Comparison of ENCODE assay signal across 26 cellular contexts in genomic region chr3:31943041-31943440, GRCh38. TPM values are rescaled to one million over a fixed set of nuclear protein-coding genes. Genes with fewer than 3 reads are reported as not detected.
"Had no signal": no experiment of that assay in that cellular context is flagged by ENCODE, and none has a peak within 500 bp of the region (broad histone marks: within the 10 kb centered on the region; RNA-seq: fewer than 3 reads in every experiment).

No MANE protein-coding gene starts in this region.

- H3K4me1 ChIP-seq: body of pancreas, right lobe of liver had no signal

- H3K9me3 Mint-ChIP-seq: activated B cell treated with CpG ODN at 0.5 μM for 24 hours; stimulated activated naive CD8-positive, alpha-beta T cell treated with anti-CD3 and anti-CD28 coated beads, Interleukin-15, amount 100 ng/mL, for 72 hours; T-helper 2 cell treated with Interferon-gamma antibody and Interleukin-4, amounts not matched to agents 5 μg/mL and 100 μg/mL, for 36 hours; type B pancreatic cell had no signal

- H3K36me3 Mint-ChIP-seq: activated naive CD8-positive, alpha-beta T cell; type B pancreatic cell had no signal

- H3K36me3 ChIP-seq: ovary, right lobe of liver, uterus had no signal

- H3K27ac ChIP-seq: body of pancreas, coronary artery, dorsolateral prefrontal cortex, ovary, right lobe of liver, uterus had no signal

- H3K27ac Mint-ChIP-seq: activated naive CD8-positive, alpha-beta T cell; naive thymus-derived CD4-positive, alpha-beta T cell; progenitor cell of endocrine pancreas; stimulated activated naive CD8-positive, alpha-beta T cell treated with anti-CD3 and anti-CD28 coated beads, Interleukin-15, amount 100 ng/mL, for 72 hours; T-helper 2 cell treated with Interferon-gamma antibody and Interleukin-4, amounts not matched to agents 5 μg/mL and 100 μg/mL, for 36 hours; type B pancreatic cell had no signal

- H3K27me3 ChIP-seq: body of pancreas, dorsolateral prefrontal cortex, ovary, uterus had no signal

- H3K9me3 ChIP-seq: body of pancreas, ovary, right lobe of liver, uterus had no signal

- DNase-seq: activated B cell treated with CpG ODN at 0.5 μM for 24 hours; activated CD4-positive, alpha-beta T cell treated with anti-CD3 and anti-CD28 coated beads, Interleukin-2, amount 50 U/mL, for 1 hour; activated effector memory CD4-positive, alpha-beta T cell treated with Interleukin-2 at 50 U/mL for 16 hours; activated naive CD4-positive, alpha-beta T cell treated with Interleukin-2 at 50 U/mL for 16 hours; activated T-cell treated with anti-CD3 and anti-CD28 coated beads for 4 hours; aorta; body of pancreas; dorsolateral prefrontal cortex; effector memory CD4-positive, alpha-beta T cell; foreskin fibroblast; left cardiac atrium; left ventricle myocardium superior; midbrain; naive thymus-derived CD4-positive, alpha-beta T cell; ovary; right lobe of liver; stimulated activated CD4-positive, alpha-beta T cell treated with anti-CD3 and anti-CD28 coated beads, Interleukin-12 subunit alpha, Interleukin-12 subunit beta, amount 100 ng/mL, for 4 hours; stimulated activated CD4-positive, alpha-beta T cell treated with anti-CD3 and anti-CD28 coated beads, Interleukin-4, amount 100 ng/mL, for 1 hour; stimulated activated naive CD8-positive, alpha-beta T cell treated with anti-CD3 and anti-CD28 coated beads, Interleukin-15, amount 100 ng/mL, for 72 hours; substantia nigra; uterus had no signal

- H3K4me3 Mint-ChIP-seq: activated naive CD8-positive, alpha-beta T cell; naive thymus-derived CD4-positive, alpha-beta T cell; stimulated activated naive CD8-positive, alpha-beta T cell treated with anti-CD3 and anti-CD28 coated beads, Interleukin-15, amount 100 ng/mL, for 72 hours; T-helper 2 cell treated with Interferon-gamma antibody and Interleukin-4, amounts not matched to agents 5 μg/mL and 100 μg/mL, for 36 hours; type B pancreatic cell had no signal

- ATAC-seq: body of pancreas; left cardiac atrium; left ventricle myocardium superior; naive thymus-derived CD4-positive, alpha-beta T cell; right lobe of liver; stimulated activated naive CD8-positive, alpha-beta T cell treated with anti-CD3 and anti-CD28 coated beads, Interleukin-15, amount 100 ng/mL, for 72 hours had no signal

- H3K4me1 Mint-ChIP-seq: stimulated activated naive CD8-positive, alpha-beta T cell treated with anti-CD3 and anti-CD28 coated beads, Interleukin-15, amount 100 ng/mL, for 72 hours had no signal

- H3K4me3 ChIP-seq: body of pancreas, coronary artery, dorsolateral prefrontal cortex, ovary, right lobe of liver, uterus had no signal

- H3K27me3 Mint-ChIP-seq: activated B cell treated with CpG ODN at 0.5 μM for 24 hours; activated naive CD8-positive, alpha-beta T cell; type B pancreatic cell had no signal

RNA-seq across cellular contexts. Expression of gene ZNF860, which starts 38.5 kb away (rescaled TPM):
- polyA plus RNA-seq: naive thymus-derived CD4-positive, alpha-beta T cell had no signal
